Comparison of ENCODE assay signal across 9 cellular contexts in the genomic region with DNA sequence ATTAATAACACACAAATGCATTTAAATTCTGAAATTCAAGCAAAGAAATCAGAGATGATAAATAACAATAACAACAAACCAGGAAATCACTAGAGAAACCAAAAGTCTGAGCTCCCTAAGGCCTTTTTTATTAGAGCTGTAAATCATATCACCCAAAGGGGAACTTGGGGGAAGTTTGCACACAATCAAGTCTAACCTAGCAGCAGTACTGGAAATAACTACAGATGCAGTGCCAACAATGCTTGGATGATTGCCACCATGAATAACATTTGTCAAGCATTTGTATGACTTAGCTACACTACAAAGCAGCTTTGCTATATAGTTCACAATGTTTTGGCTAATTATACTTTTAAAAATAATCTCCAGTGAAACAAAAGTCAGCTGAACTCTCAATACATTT. TPM values are rescaled to one million over a fixed set of nuclear protein-coding genes. Genes with fewer than 3 reads are reported as not detected.
A peak's percentile ranks its signal among the peaks of the same experiment; 100 is the strongest.
DNase-seq lines count a peak whose midpoint lies in the region; ATAC-seq and TF ChIP-seq lines count a peak whose summit lies in the region.
"Had no signal": no experiment of that assay in that cellular context is flagged by ENCODE, and none has a peak within 500 bp of the region (broad histone marks: within the 10 kb centered on the region; RNA-seq: fewer than 3 reads in every experiment).

No MANE protein-coding gene starts in this region.

- no peaks in the 10 kb centered on the region for H3K27me3 ChIP-seq in BLaER1 treated with 17β-estradiol and CSF1 and Interleukin-3, amounts not matched to agents 10 nM and 100 nM
- no peaks in the 10 kb centered on the region for H3K27me3 ChIP-seq in Loucy (ENCODE audit: insufficient read depth, low read length, poor library complexity, severe bottlenecking)
- no peaks in the 10 kb centered on the region for H3K27me3 ChIP-seq in CD4-positive, alpha-beta memory T cell (ENCODE audit: insufficient read depth, low read length)

- H3K9ac ChIP-seq in BLaER1 treated with 17β-estradiol and CSF1 and Interleukin-3, amounts not matched to agents 10 nM and 100 nM = 0 out of 22 replicates have a peak overlapping the region, but pooled peaks of 1 of the 11 experiments have one; percentile 2
- no peak overlapping the region for H3K9ac ChIP-seq in Loucy (ENCODE audit: low read depth, low read length, poor library complexity, severe bottlenecking)

- 0 out of 20 replicates have a peak overlapping the region, but pooled peaks of 1 of the 10 experiments have one; percentile 4 for H3K4me3 ChIP-seq in BLaER1 treated with 17β-estradiol and CSF1 and Interleukin-3, amounts not matched to agents 10 nM and 100 nM
- H3K4me3 ChIP-seq in Loucy (ENCODE audit: low read length, poor library complexity, severe bottlenecking) (peak overlapping the region; percentile 23), mucosa of descending colon (no peak overlapping the region)
- no peak overlapping the region for H3K4me3 ChIP-seq in CD4-positive, alpha-beta memory T cell (ENCODE audit: low read length in 2 of 2)

- peak overlapping the region; percentile 59 to 80 (median 72); a peak in 21 of 22 replicates for H3K4me2 ChIP-seq in BLaER1 treated with 17β-estradiol and CSF1 and Interleukin-3, amounts not matched to agents 10 nM and 100 nM
- peak overlapping the region; percentile 46 for H3K4me2 ChIP-seq in Loucy (ENCODE audit: low read depth, low read length, poor library complexity, severe bottlenecking)

- ATAC-seq in mucosa of descending colon = peak; percentile 54

- H3K9me3 Mint-ChIP-seq in CD4-positive, alpha-beta memory T cell = no peaks in the 10 kb centered on the region
- H3K9me3 Mint-ChIP-seq: activated naive CD8-positive, alpha-beta T cell treated with anti-CD3 and anti-CD28 coated beads, Interleukin-2, amount 50 U/mL, for 24 hours had no signal

- 0 out of 2 replicates have a peak, but pooled peaks cover 9% of the 10 kb centered on the region for H3K79me2 ChIP-seq in Loucy (ENCODE audit: insufficient read depth, low read length)

- H3K36me3 ChIP-seq in BLaER1 treated with 17β-estradiol and CSF1 and Interleukin-3, amounts not matched to agents 10 nM and 100 nM = peaks cover under 1 to 50% (median 16%) of the 10 kb centered on the region in 11 experiments; a peak in 13 of 22 replicates
- peaks cover 23% of the 10 kb centered on the region; the same call in 1 of the 2 replicates for H3K36me3 ChIP-seq in Loucy (ENCODE audit: insufficient read depth, low read length)
- no peaks in the 10 kb centered on the region for H3K36me3 ChIP-seq in mucosa of descending colon (ENCODE audit: low read depth)
- no peaks in the 10 kb centered on the region for H3K36me3 ChIP-seq in CD4-positive, alpha-beta memory T cell (ENCODE audit: insufficient read depth, low read length)

- DNase-seq in cerebellar cortex (ENCODE audit: low spot score) (peak; percentile 32), mucosa of descending colon (peak in 1 of 3 donors; percentile 68), NCI-H1048 (lab: John Stamatoyannopoulos, UW) (no peak), HuH-7 (ENCODE audit: low spot score) (no peak)
- no peak for DNase-seq in CD4-positive, alpha-beta memory T cell
- DNase-seq in activated CD8-positive, alpha-beta memory T cell treated with anti-CD3 and anti-CD28 coated beads for 24 hours = no peak
- DNase-seq: activated naive CD8-positive, alpha-beta T cell treated with anti-CD3 and anti-CD28 coated beads, Interleukin-2, amount 50 U/mL, for 24 hours had no signal

- no peaks in the 10 kb centered on the region for H3K9me2 ChIP-seq in Loucy (replicated peaks; ENCODE audit: low read depth, low read length)

- peak overlapping the region in 6 of 11 experiments; percentile 16 to 49 (median 36); a peak in 7 of 22 replicates for H3K27ac ChIP-seq in BLaER1 treated with 17β-estradiol and CSF1 and Interleukin-3, amounts not matched to agents 10 nM and 100 nM
- no peak overlapping the region for H3K27ac ChIP-seq in CD4-positive, alpha-beta memory T cell (ENCODE audit: low read depth, low read length)

- no peak overlapping the region for H3K4me3 Mint-ChIP-seq in CD4-positive, alpha-beta memory T cell
- H3K4me3 Mint-ChIP-seq: activated naive CD8-positive, alpha-beta T cell treated with anti-CD3 and anti-CD28 coated beads, Interleukin-2, amount 50 U/mL, for 24 hours had no signal

- no peaks in the 10 kb centered on the region for H3K9me3 ChIP-seq in BLaER1 treated with 17β-estradiol and CSF1 and Interleukin-3, amounts not matched to agents 10 nM and 100 nM (replicated peaks in 1 of 11)
- H3K9me3 ChIP-seq in Loucy (ENCODE audit: insufficient read depth, low read depth, low read length) (no peaks in the 10 kb centered on the region), mucosa of descending colon (no peaks in the 10 kb centered on the region)
- H3K9me3 ChIP-seq in CD4-positive, alpha-beta memory T cell (ENCODE audit: control insufficient read depth in 1 of 2, low read length in 2 of 2) = no peaks in the 10 kb centered on the region

- peaks cover 0 to 67% (median 28%) of the 10 kb centered on the region in 11 experiments; a peak in 17 of 22 replicates for H4K20me1 ChIP-seq in BLaER1 treated with 17β-estradiol and CSF1 and Interleukin-3, amounts not matched to agents 10 nM and 100 nM
- H4K20me1 ChIP-seq in Loucy (ENCODE audit: insufficient read depth, low read length, poor library complexity, severe bottlenecking) = peaks cover 5% of the 10 kb centered on the region

- POLR2A ChIA-PET in CD4-positive, alpha-beta memory T cell (lab: Charles Lee; ENCODE audit: partially characterized antibody) = interaction anchor here (1.4 kb wide), 1 partner anchor 8 kb away, joined by 3 read pairs; no protein-coding TSS in a partner anchor

- no peak overlapping the region for H2AFZ ChIP-seq in Loucy (ENCODE audit: low read length)

- CTCF ChIA-PET in CD4-positive, alpha-beta memory T cell (lab: Charles Lee; ENCODE audit: partially characterized antibody) = interaction anchor here (1.1 to 10.1 kb wide), 8 partner anchors 9 to 1093 kb away, joined by 3 to 438 read pairs (median 14); no protein-coding TSS in a partner anchor

- H3K27ac Mint-ChIP-seq in CD4-positive, alpha-beta memory T cell = peak overlapping the region in 1 of 7 donors; percentile 62
- H3K27ac Mint-ChIP-seq: activated naive CD8-positive, alpha-beta T cell treated with anti-CD3 and anti-CD28 coated beads, Interleukin-2, amount 50 U/mL, for 24 hours had no signal

- H3K4me1 ChIP-seq in BLaER1 treated with 17β-estradiol and CSF1 and Interleukin-3, amounts not matched to agents 10 nM and 100 nM = peaks cover 29 to 60% (median 40%) of the 10 kb centered on the region in 10 experiments
- H3K4me1 ChIP-seq in Loucy (ENCODE audit: insufficient read depth, low read length, poor library complexity, severe bottlenecking) (peaks cover 25% of the 10 kb centered on the region), mucosa of descending colon (ENCODE audit: low read depth) (peaks cover 27% of the 10 kb centered on the region)
- peaks cover 14% of the 10 kb centered on the region for H3K4me1 ChIP-seq in CD4-positive, alpha-beta memory T cell (ENCODE audit: insufficient read depth, low read length)

- peaks cover 21 to 36% of the 10 kb centered on the region in 2 donors for H3K36me3 Mint-ChIP-seq in CD4-positive, alpha-beta memory T cell

- intact Hi-C loops in mucosa of descending colon (cut with DNase I, micrococcal nuclease) = loop anchor here (5.0 to 10.0 kb wide), 3 partner anchors 153 to 946 kb away; no protein-coding TSS in a partner anchor
- intact Hi-C loops in CD4-positive, alpha-beta memory T cell (cut with micrococcal nuclease) = loop anchor here (5.0 to 10.0 kb wide), 2 partner anchors 83 to 866 kb away; no protein-coding TSS in a partner anchor

- TF ChIP-seq CTCF in Loucy (conservative IDR thresholded peaks at IDR 0.05; ENCODE audit: low read length) = no peak
- no peak for TF ChIP-seq CTCF in mucosa of descending colon (IDR thresholded peaks at IDR 0.05)

- 0 out of 2 replicates have a peak, but pooled peaks cover 4% of the 10 kb centered on the region for H3F3A ChIP-seq in Loucy (ENCODE audit: low read depth)

- H3K4me1 Mint-ChIP-seq in CD4-positive, alpha-beta memory T cell = peaks cover 0 to 4% (median 0%) of the 10 kb centered on the region in 4 donors

- H3K27me3 Mint-ChIP-seq in CD4-positive, alpha-beta memory T cell = no peaks in the 10 kb centered on the region
- H3K27me3 Mint-ChIP-seq: activated naive CD8-positive, alpha-beta T cell treated with anti-CD3 and anti-CD28 coated beads, Interleukin-2, amount 50 U/mL, for 24 hours had no signal

RNA-seq across cellular contexts. Expression of gene SHQ1, which starts 27.8 kb away (rescaled TPM):
- total RNA-seq in mucosa of descending colon = 10 to 100 TPM; 18.1 to 31.6 (median 21.4) TPM
- 10 to 100 TPM; 28.7 to 31.2 TPM for total RNA-seq in CD4-positive, alpha-beta memory T cell
- 10 to 100 TPM in 1 of 2 donors, 1 to 10 TPM in 1; 6.6 to 23.4 TPM for polyA plus RNA-seq in CD4-positive, alpha-beta memory T cell
